Comparison of ENCODE assay signal across 8 cellular contexts in the genomic region with DNA sequence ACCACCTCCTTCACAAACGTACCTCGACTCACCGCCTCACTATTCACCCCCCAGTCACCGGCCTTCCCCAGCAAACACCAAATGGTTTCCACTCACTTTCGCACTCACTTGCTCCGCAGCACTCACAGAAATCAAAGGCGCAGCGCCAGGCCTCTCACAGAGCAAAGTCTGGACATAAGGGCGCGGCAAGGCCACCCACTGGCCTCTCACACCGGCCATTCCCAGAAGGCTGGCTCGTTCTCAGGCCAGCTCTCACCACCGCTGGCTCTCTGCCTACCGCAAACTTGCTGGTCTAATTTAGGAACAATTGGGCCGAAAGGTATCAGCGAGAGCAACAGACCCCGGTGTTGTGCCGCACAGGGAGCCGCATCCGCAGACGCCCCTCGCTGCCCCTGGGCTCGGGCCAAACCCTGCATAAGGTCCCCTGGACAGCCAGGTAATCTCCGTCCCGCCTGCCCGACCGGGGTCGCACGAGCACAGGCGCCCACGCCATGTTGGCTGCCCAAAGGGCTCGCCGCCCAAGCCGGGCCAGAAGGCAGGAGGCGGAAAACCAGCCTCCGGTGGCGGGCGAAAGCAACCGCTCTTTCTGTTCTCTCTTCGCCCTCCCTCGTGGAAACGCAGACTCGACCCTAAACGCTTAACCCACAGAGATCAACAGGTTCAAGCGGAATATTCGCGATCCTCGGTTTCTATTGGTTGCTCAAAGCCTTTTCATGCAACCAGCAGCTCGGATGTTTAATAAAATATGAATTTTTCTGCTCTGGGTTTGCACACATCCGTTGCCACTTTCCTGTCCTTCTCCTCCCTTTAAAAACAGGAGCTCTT. TPM values are rescaled to one million over a fixed set of nuclear protein-coding genes. Genes with fewer than 3 reads are reported as not detected.
DNase-seq lines count a peak whose midpoint lies in the region; ATAC-seq and TF ChIP-seq lines count a peak whose summit lies in the region.
"Had no signal": no experiment of that assay in that cellular context is flagged by ENCODE, and none has a peak within 500 bp of the region (broad histone marks: within the 10 kb centered on the region; RNA-seq: fewer than 3 reads in every experiment).

No MANE protein-coding gene starts in this region.

- no peak overlapping the region for H3K27ac ChIP-seq in iPS DF 6.9 (ENCODE audit: low read length)
- H3K27ac ChIP-seq: adrenal gland had no signal

- CTCF ChIA-PET in activated CD8-positive, alpha-beta T cell treated with anti-CD3 and anti-CD28 coated beads for 36 hours (lab: Charles Lee): no interaction called here

- no peaks in the 10 kb centered on the region for H3K9me3 Mint-ChIP-seq in activated CD8-positive, alpha-beta T cell treated with anti-CD3 and anti-CD28 coated beads for 36 hours
- peaks cover 5% of the 10 kb centered on the region for H3K9me3 Mint-ChIP-seq in stimulated activated memory B cell treated with anti-CD40 and anti-IgM and Interleukin-4, amounts not matched to agents 10 μg/mL and 1 μg/mL and 100 μg/mL, for 72 hours

- intact Hi-C loops in activated CD8-positive, alpha-beta T cell treated with anti-CD3 and anti-CD28 coated beads for 36 hours (cut with micrococcal nuclease): loop anchor here (10.0 kb wide), 2 partner anchors 211 to 331 kb away; no protein-coding TSS in a partner anchor

- no peaks in the 10 kb centered on the region for H3K36me3 ChIP-seq in iPS DF 6.9 (ENCODE audit: control insufficient read depth, insufficient read depth, low read length)
- H3K36me3 ChIP-seq: adrenal gland had no signal

- peak; percentile 14 for DNase-seq in activated CD8-positive, alpha-beta T cell treated with anti-CD3 and anti-CD28 coated beads for 36 hours
- no peak for DNase-seq in iPS DF 6.9 (ENCODE audit: low read depth, low spot score)
- no peak for DNase-seq in NCI-H187 treated with DMSO at 0.1 percent for 48 hours (lab: John Stamatoyannopoulos, UW)
- no peak for DNase-seq in DMS79 (lab: John Stamatoyannopoulos, UW)

- H3K27me3 Mint-ChIP-seq in activated CD8-positive, alpha-beta T cell treated with anti-CD3 and anti-CD28 coated beads for 36 hours: peaks cover 79% of the 10 kb centered on the region
- H3K27me3 Mint-ChIP-seq in stimulated activated memory B cell treated with anti-CD40 and anti-IgM and Interleukin-4, amounts not matched to agents 10 μg/mL and 1 μg/mL and 100 μg/mL, for 72 hours: peaks cover 78% of the 10 kb centered on the region

- TF ChIP-seq CTCF in activated CD8-positive, alpha-beta T cell treated with anti-CD3 and anti-CD28 coated beads for 36 hours (IDR thresholded peaks at IDR 0.05): no peak

- POLR2A ChIA-PET in activated CD8-positive, alpha-beta T cell treated with anti-CD3 and anti-CD28 coated beads for 36 hours (lab: Charles Lee): no interaction called here

- H3K4me1 Mint-ChIP-seq in activated CD8-positive, alpha-beta T cell treated with anti-CD3 and anti-CD28 coated beads for 36 hours (ENCODE audit: low read depth): peaks cover 38% of the 10 kb centered on the region
- H3K4me1 Mint-ChIP-seq in stimulated activated memory B cell treated with anti-CD40 and anti-IgM and Interleukin-4, amounts not matched to agents 10 μg/mL and 1 μg/mL and 100 μg/mL, for 72 hours: peaks cover 28% of the 10 kb centered on the region

- peaks cover 66% of the 10 kb centered on the region for H3K27me3 ChIP-seq in iPS DF 6.9 (ENCODE audit: control insufficient read depth, insufficient read depth, low read length)

- H3K27ac Mint-ChIP-seq in activated CD8-positive, alpha-beta T cell treated with anti-CD3 and anti-CD28 coated beads for 36 hours: no peak overlapping the region
- no peak overlapping the region for H3K27ac Mint-ChIP-seq in stimulated activated memory B cell treated with anti-CD40 and anti-IgM and Interleukin-4, amounts not matched to agents 10 μg/mL and 1 μg/mL and 100 μg/mL, for 72 hours

- H3K36me3 Mint-ChIP-seq in activated CD8-positive, alpha-beta T cell treated with anti-CD3 and anti-CD28 coated beads for 36 hours (ENCODE audit: low read depth): peaks cover 1% of the 10 kb centered on the region
- peaks cover 8% of the 10 kb centered on the region for H3K36me3 Mint-ChIP-seq in stimulated activated memory B cell treated with anti-CD40 and anti-IgM and Interleukin-4, amounts not matched to agents 10 μg/mL and 1 μg/mL and 100 μg/mL, for 72 hours

- no CpG with 5 or more reads among the region's 50 CpGs for WGBS in iPS DF 6.9 (ENCODE audit: insufficient coverage, insufficient read length)

- no peaks in the 10 kb centered on the region for H3K9me3 ChIP-seq in iPS DF 6.9 (ENCODE audit: control insufficient read depth, insufficient read depth, low read length)
- H3K9me3 ChIP-seq: adrenal gland had no signal

- H3K4me3 ChIP-seq in iPS DF 6.9 (ENCODE audit: low read length): peak overlapping the region; percentile 31; the same call in 1 of the 2 replicates

- ATAC-seq in GM21447 (IDR thresholded peaks at IDR 0.05; ENCODE audit: unreplicated experiment) (peak; percentile 34), HG03469 (IDR thresholded peaks at IDR 0.05; ENCODE audit: unreplicated experiment) (no peak)
- no peak for ATAC-seq in activated CD8-positive, alpha-beta T cell treated with anti-CD3 and anti-CD28 coated beads for 36 hours
- ATAC-seq in stimulated activated memory B cell treated with anti-CD40 and anti-IgM and Interleukin-4, amounts not matched to agents 10 μg/mL and 1 μg/mL and 100 μg/mL, for 72 hours: no peak

- peaks cover 5% of the 10 kb centered on the region; the same call in 1 of the 2 replicates for H3K4me1 ChIP-seq in iPS DF 6.9 (ENCODE audit: control insufficient read depth, insufficient read depth, low read length)

- H3K4me3 Mint-ChIP-seq in activated CD8-positive, alpha-beta T cell treated with anti-CD3 and anti-CD28 coated beads for 36 hours: peak overlapping the region; percentile 52
- H3K4me3 Mint-ChIP-seq in stimulated activated memory B cell treated with anti-CD40 and anti-IgM and Interleukin-4, amounts not matched to agents 10 μg/mL and 1 μg/mL and 100 μg/mL, for 72 hours: peak overlapping the region; percentile 51

RNA-seq across cellular contexts. Expression of gene SHOX2, which starts 2.9 kb away (rescaled TPM):
- total RNA-seq in activated CD8-positive, alpha-beta T cell treated with anti-CD3 and anti-CD28 coated beads for 36 hours: not detected

RNA-seq across cellular contexts. Expression of gene RSRC1, which starts 6.5 kb away (rescaled TPM):
- total RNA-seq in activated CD8-positive, alpha-beta T cell treated with anti-CD3 and anti-CD28 coated beads for 36 hours: 10 to 100 TPM; 37.9 to 44.7 TPM
